ENCODE assay signal across 7 cellular contexts in genomic region chr3:112074616-112075497, GRCh38. TPM values are rescaled to one million over a fixed set of nuclear protein-coding genes. Genes with fewer than 3 reads are reported as not detected.
DNase-seq lines count a peak whose midpoint lies in the region; ATAC-seq and TF ChIP-seq lines count a peak whose summit lies in the region.

No MANE protein-coding gene starts in this region.

- H3K4me1 Mint-ChIP-seq in activated T-cell treated with anti-CD3 and anti-CD28 coated beads, Interleukin-2, amount 50 U/mL, for 72 hours (ENCODE audit: low read depth) = peaks cover 42% of the 10 kb centered on the region

- peak; percentile 83 for ATAC-seq in HG02571 (IDR thresholded peaks at IDR 0.05; ENCODE audit: unreplicated experiment)
- ATAC-seq in activated T-cell treated with anti-CD3 and anti-CD28 coated beads, Interleukin-2, amount 50 U/mL, for 72 hours (replicated peaks in 1 of 2) = peak; percentile 98

- H3K9me3 Mint-ChIP-seq in activated T-cell treated with anti-CD3 and anti-CD28 coated beads, Interleukin-2, amount 50 U/mL, for 72 hours = peaks cover 3% of the 10 kb centered on the region in 2 donors

- in situ Hi-C loops in GM13977 (cut with MboI; ENCODE audit: low pct_unique_long_range_greater_than_20kb, low sequenced_read_pairs, unreplicated experiment) = no loop called here

- peak overlapping the region; percentile 51 to 64 for H3K4me3 Mint-ChIP-seq in activated T-cell treated with anti-CD3 and anti-CD28 coated beads, Interleukin-2, amount 50 U/mL, for 72 hours

- H3K27me3 Mint-ChIP-seq in activated T-cell treated with anti-CD3 and anti-CD28 coated beads, Interleukin-2, amount 50 U/mL, for 72 hours (ENCODE audit: low read depth) = no peaks in the 10 kb centered on the region

- H3K27ac Mint-ChIP-seq in activated T-cell treated with anti-CD3 and anti-CD28 coated beads, Interleukin-2, amount 50 U/mL, for 72 hours = no peak overlapping the region

- peaks cover 3 to 8% of the 10 kb centered on the region in 2 donors for H3K36me3 Mint-ChIP-seq in activated T-cell treated with anti-CD3 and anti-CD28 coated beads, Interleukin-2, amount 50 U/mL, for 72 hours (ENCODE audit: insufficient read depth in 2 of 2)

- no peak for TF ChIP-seq CTCF in GM13977 (IDR thresholded peaks at IDR 0.05; ENCODE audit: extremely low read depth, insufficient read depth, missing control alignments)

- peak; percentile 64 for DNase-seq in GM13977 (ENCODE audit: low spot score)
- DNase-seq in NCI-H2107 treated with DMSO at 0.1 percent for 48 hours (lab: John Stamatoyannopoulos, UW; ENCODE audit: unreplicated experiment) = peak; percentile 80
- DNase-seq in activated T-cell treated with anti-CD3 and anti-CD28 coated beads, Interleukin-2, amount 50 U/mL, for 72 hours = peak; percentile 37 to 46
- peak; percentile 98 for DNase-seq in iris pigment epithelial cell (ENCODE audit: low read depth)
- no peak for DNase-seq in NK-92 (lab: John Stamatoyannopoulos, UW; ENCODE audit: unreplicated experiment)
- DNase-seq in cerebellar nuclear complex (lab: John Stamatoyannopoulos, UW) = no peak

RNA-seq across cellular contexts. Expression of gene C3orf52, which starts 11.3 kb away (rescaled TPM):
- 1 to 10 TPM; 3.2 to 4.1 TPM for total RNA-seq in activated T-cell treated with anti-CD3 and anti-CD28 coated beads, Interleukin-2, amount 50 U/mL, for 72 hours

RNA-seq across cellular contexts. Expression of gene TMPRSS7, which starts 40.3 kb away (rescaled TPM):
- total RNA-seq in activated T-cell treated with anti-CD3 and anti-CD28 coated beads, Interleukin-2, amount 50 U/mL, for 72 hours = under 1 TPM; 0.09 to 0.17 TPM

RNA-seq across cellular contexts. Expression of gene GCSAM, which starts 58.2 kb away (rescaled TPM):
- total RNA-seq in activated T-cell treated with anti-CD3 and anti-CD28 coated beads, Interleukin-2, amount 50 U/mL, for 72 hours = 10 to 100 TPM; 17.8 to 26.5 TPM

Comparison
In these comparisons a context has a peak if more than half of its experiments do, and no peak if none do; other contexts are left out.
1. DNase-seq: peak in GM13977 (single experiment), NCI-H2107 treated with DMSO at 0.1 percent for 48 hours (single experiment), activated T-cell treated with anti-CD3 and anti-CD28 coated beads, Interleukin-2, amount 50 U/mL, for 72 hours (2 of 2) and iris pigment epithelial cell (single experiment); none in NK-92 (single experiment) and cerebellar nuclear complex (0 of 2).